In genomic region chr12:80877706-80878384, GRCh38 we compare ENCODE assay signal across 15 cellular contexts. TPM values are rescaled to one million over a fixed set of nuclear protein-coding genes. Genes with fewer than 3 reads are reported as not detected.
DNase-seq lines count a peak whose midpoint lies in the region; ATAC-seq and TF ChIP-seq lines count a peak whose summit lies in the region.
"Had no signal": no experiment of that assay in that cellular context is flagged by ENCODE, and none has a peak within 500 bp of the region (broad histone marks: within the 10 kb centered on the region; RNA-seq: fewer than 3 reads in every experiment).

No MANE protein-coding gene starts in this region.

- no peaks in the 10 kb centered on the region for H3K9me3 ChIP-seq in MM.1S (replicated peaks; ENCODE audit: insufficient read depth, low read length)
- no peaks in the 10 kb centered on the region for H3K9me3 ChIP-seq in cardiac muscle cell (ENCODE audit: low read depth)
- H3K9me3 ChIP-seq in gastrocnemius medialis = no peaks in the 10 kb centered on the region
- H3K9me3 ChIP-seq: adrenal gland had no signal

- no peaks in the 10 kb centered on the region for H3K9me2 ChIP-seq in MM.1S (replicated peaks; ENCODE audit: insufficient read depth, low read length)

- TF ChIP-seq POLR2A in gastrocnemius medialis (IDR thresholded peaks at IDR 0.05) = no peak

- TF ChIP-seq CTCF in MM.1S (IDR thresholded peaks at IDR 0.05; ENCODE audit: low read length) (no peak), cardiac muscle cell (IDR thresholded peaks at IDR 0.05; ENCODE audit: low read depth, low read length) (no peak), gastrocnemius medialis (IDR thresholded peaks at IDR 0.05 in 4 of 5, conservative IDR thresholded peaks at IDR 0.05 in 1 of 5) (no peak)

- H2AFZ ChIP-seq in MM.1S (ENCODE audit: low read length) = no peak overlapping the region

- ATAC-seq in gastrocnemius medialis (peak; percentile 55 to 88), HG03108 (IDR thresholded peaks at IDR 0.05; ENCODE audit: unreplicated experiment) (no peak)
- ATAC-seq: stimulated activated memory B cell treated with anti-CD40 and anti-IgM and Interleukin-4, amounts not matched to agents 10 μg/mL and 1 μg/mL and 100 μg/mL, for 72 hours had no signal

- no peaks in the 10 kb centered on the region for H3K79me2 ChIP-seq in MM.1S (ENCODE audit: low read length)

- no peak overlapping the region for H3K27ac ChIP-seq in MM.1S (ENCODE audit: low read length)
- peak overlapping the region; percentile 70 for H3K27ac ChIP-seq in cardiac muscle cell
- H3K27ac ChIP-seq in gastrocnemius medialis = peak overlapping the region; percentile 26 to 65 (median 45)

- H3K36me3 ChIP-seq in MM.1S (replicated peaks; ENCODE audit: insufficient read depth, low read length) (no peaks in the 10 kb centered on the region), cardiac muscle cell (no peaks in the 10 kb centered on the region), gastrocnemius medialis (no peaks in the 10 kb centered on the region)
- H3K36me3 ChIP-seq: adrenal gland had no signal

- H3K4me3 ChIP-seq in MM.1S (ENCODE audit: low read length) = no peak overlapping the region
- H3K4me3 ChIP-seq in cardiac muscle cell = no peak overlapping the region
- peak overlapping the region in 1 of 4 donors; percentile 5 for H3K4me3 ChIP-seq in gastrocnemius medialis
- H3K4me3 ChIP-seq: adrenal gland had no signal

- no peak overlapping the region for H3K9ac ChIP-seq in MM.1S (ENCODE audit: low read length)

- intact Hi-C loops in gastrocnemius medialis (cut with DNase I; ENCODE audit: low total_unique reads) = no loop called here

- DNase-seq in MM.1S = no peak
- DNase-seq in OCI-M1 (lab: John Stamatoyannopoulos, UW) = peak; percentile 10
- peak in 1 of 2 donors; percentile 18 for DNase-seq in cardiac muscle cell (ENCODE audit: low read depth in 1 of 2, low spot score in 1 of 2)
- no peak for DNase-seq in gastrocnemius medialis
- no peak for DNase-seq in NCI-H2029 (lab: John Stamatoyannopoulos, UW)
- DNase-seq in SKM-1 (lab: John Stamatoyannopoulos, UW; ENCODE audit: unreplicated experiment) = no peak
- DNase-seq in DMS114 treated with DMSO at 0.1 percent for 48 hours (lab: John Stamatoyannopoulos, UW; ENCODE audit: unreplicated experiment) = no peak
- DNase-seq: activated CD4-positive, alpha-beta T cell treated with anti-CD3 and anti-CD28 coated beads, Interleukin-2, amount 50 U/mL, for 1 hour; activated T-cell treated with anti-CD3 and anti-CD28 coated beads, Interleukin-2, amount 50 U/mL, for 48 hours; adrenal gland; SHP77; T-helper 9 cell had no signal

- in situ Hi-C loops in gastrocnemius medialis (cut with MboI; ENCODE audit: low sequenced_read_pairs in 4 of 4) = no loop called here

- H4K20me1 ChIP-seq in MM.1S (ENCODE audit: insufficient read depth, low read length) = no peaks in the 10 kb centered on the region

- H3K4me1 ChIP-seq in MM.1S (ENCODE audit: low read length) = peaks cover 24% of the 10 kb centered on the region
- peaks cover 20% of the 10 kb centered on the region for H3K4me1 ChIP-seq in cardiac muscle cell (ENCODE audit: low read depth)
- peaks cover 0 to 5% of the 10 kb centered on the region in 2 donors for H3K4me1 ChIP-seq in gastrocnemius medialis
- H3K4me1 ChIP-seq: adrenal gland had no signal

- H3K4me2 ChIP-seq in MM.1S (ENCODE audit: low read depth, low read length) = peak overlapping the region; percentile 30; the same call in 1 of the 2 replicates

- H3K27me3 ChIP-seq in MM.1S (replicated peaks; ENCODE audit: insufficient read depth, low read length) (no peaks in the 10 kb centered on the region), cardiac muscle cell (no peaks in the 10 kb centered on the region), gastrocnemius medialis (no peaks in the 10 kb centered on the region)
- H3K27me3 ChIP-seq: adrenal gland had no signal

- peaks cover 5% of the 10 kb centered on the region; the same call in 1 of the 2 replicates for H3F3A ChIP-seq in MM.1S (ENCODE audit: insufficient read depth, low read length)

RNA-seq across cellular contexts. Expression of gene LIN7A, which starts 59.9 kb away (rescaled TPM):
- total RNA-seq in cardiac muscle cell (5.9 and 10.3 TPM in 2 replicates), gastrocnemius medialis (1 to 10 TPM; 1.4 to 4.8 (median 2.8) TPM)
- polyA plus RNA-seq in cardiac muscle cell = 3.0 and 9.2 TPM in 2 replicates
- total RNA-seq: B cell had no signal
